Comparison of ENCODE assay signal across 16 cellular contexts in genomic region chrX:34778961-34779360, GRCh38.
DNase-seq lines count a peak whose midpoint lies in the region; ATAC-seq, FAIRE-seq and TF ChIP-seq lines count a peak whose summit lies in the region.
"Had no signal": no experiment of that assay in that cellular context is flagged by ENCODE, and none has a peak within 500 bp of the region (broad histone marks: within the 10 kb centered on the region; RNA-seq: fewer than 3 reads in every experiment).

No MANE protein-coding gene starts in this region.

- H3K4me1 Mint-ChIP-seq in HFFc6 (ENCODE audit: low read depth), result no peaks in the 10 kb centered on the region
- H3K4me1 Mint-ChIP-seq: activated CD4-positive, alpha-beta T cell treated with anti-CD3 and anti-CD28 coated beads for 36 hours; activated naive CD4-positive, alpha-beta T cell treated with anti-CD3 and anti-CD28 coated beads, Interleukin-2, amount 50 U/mL, for 24 hours; B cell; T-helper 17 cell had no signal

- CTCF ChIA-PET in AG04449 (lab: Yijun Ruan, JAX), result no interaction called here

- H3K4me3 Mint-ChIP-seq in HFFc6, result peak overlapping the region; percentile 5; the same call in 1 of the 2 replicates
- H3K4me3 Mint-ChIP-seq: activated CD4-positive, alpha-beta T cell treated with anti-CD3 and anti-CD28 coated beads for 36 hours; activated naive CD4-positive, alpha-beta T cell treated with anti-CD3 and anti-CD28 coated beads, Interleukin-2, amount 50 U/mL, for 24 hours; B cell; T-helper 17 cell had no signal

- H3K36me3 ChIP-seq in bronchial epithelial cell (ENCODE audit: control insufficient read depth, insufficient read depth, low read length), result no peaks in the 10 kb centered on the region
- H3K36me3 ChIP-seq: lower lobe of right lung had no signal

- no peak overlapping the region for H3K4me3 ChIP-seq in AG04449 (ENCODE audit: low read depth, low read length)
- no peak overlapping the region for H3K4me3 ChIP-seq in bronchial epithelial cell (ENCODE audit: low read depth, low read length)
- H3K4me3 ChIP-seq: lower lobe of right lung had no signal

- no peak for ATAC-seq in GM21723 (IDR thresholded peaks at IDR 0.05; ENCODE audit: unreplicated experiment)
- no peak for ATAC-seq in activated CD4-positive, CD25-positive, alpha-beta regulatory T cell treated with anti-CD3 and anti-CD28 coated beads, Interleukin-2, amount 50 U/mL, for 24 hours
- ATAC-seq: activated CD4-positive, alpha-beta T cell treated with anti-CD3 and anti-CD28 coated beads for 36 hours; lower lobe of right lung; stimulated activated naive CD8-positive, alpha-beta T cell treated with anti-CD3 and anti-CD28 coated beads, Interleukin-15, Interleukin-2, amounts not matched to agents 100 U/mL and 50 U/mL, for 24 hours; T-helper 17 cell had no signal

- TF ChIP-seq CTCF in AG04449 (IDR thresholded peaks at IDR 0.05; ENCODE audit: insufficient read depth, low read length, missing control alignments) (no peak), HFFc6 (IDR thresholded peaks at IDR 0.05) (no peak), bronchial epithelial cell (IDR thresholded peaks at IDR 0.05; ENCODE audit: insufficient read depth, low read length, severe bottlenecking) (no peak)

- DNase-seq in AG04449 (ENCODE audit: low read depth, low spot score) (peak; percentile 12), HFFc6 (peak; percentile 78), bronchial epithelial cell (ENCODE audit: low read depth) (peak; percentile 37), kidney glomerular epithelial cell (lab: John Stamatoyannopoulos, UW) (peak; percentile 11), NK-92 (lab: John Stamatoyannopoulos, UW; ENCODE audit: unreplicated experiment) (no peak)
- no peak for DNase-seq in activated CD4-positive, alpha-beta T cell treated with anti-CD3 and anti-CD28 coated beads for 1 hour
- DNase-seq: activated CD4-positive, alpha-beta T cell treated with anti-CD3 and anti-CD28 coated beads for 36 hours; activated CD8-positive, alpha-beta memory T cell treated with anti-CD3 and anti-CD28 coated beads, Interleukin-2, amount 50 U/mL, for 48 hours; DMS53; lower lobe of right lung; stimulated activated naive CD8-positive, alpha-beta T cell treated with anti-CD3 and anti-CD28 coated beads, Interleukin-15, Interleukin-2, amounts not matched to agents 100 U/mL and 50 U/mL, for 24 hours; T-helper 17 cell had no signal

- POLR2A ChIA-PET in AG04449 (lab: Yijun Ruan, JAX), result interaction anchor here (0.7 to 1.2 kb wide), 2 partner anchors 11 kb away, joined by 3 to 4 read pairs; no protein-coding TSS in a partner anchor

- H3K27ac Mint-ChIP-seq in HFFc6, result no peak overlapping the region; the same call in none of the 2 replicates
- H3K27ac Mint-ChIP-seq: activated CD4-positive, alpha-beta T cell treated with anti-CD3 and anti-CD28 coated beads for 36 hours; activated naive CD4-positive, alpha-beta T cell treated with anti-CD3 and anti-CD28 coated beads, Interleukin-2, amount 50 U/mL, for 24 hours; B cell; T-helper 17 cell had no signal

- H3K27me3 Mint-ChIP-seq in HFFc6 (ENCODE audit: insufficient read depth), result no peaks in the 10 kb centered on the region
- H3K27me3 Mint-ChIP-seq: activated CD4-positive, alpha-beta T cell treated with anti-CD3 and anti-CD28 coated beads for 36 hours; activated naive CD4-positive, alpha-beta T cell treated with anti-CD3 and anti-CD28 coated beads, Interleukin-2, amount 50 U/mL, for 24 hours; B cell; T-helper 17 cell had no signal

- no peaks in the 10 kb centered on the region for H3K27me3 ChIP-seq in bronchial epithelial cell (ENCODE audit: control insufficient read depth, insufficient read depth, low read length)

- H3K9me3 Mint-ChIP-seq in HFFc6, result no peaks in the 10 kb centered on the region
- H3K9me3 Mint-ChIP-seq: activated naive CD4-positive, alpha-beta T cell treated with anti-CD3 and anti-CD28 coated beads, Interleukin-2, amount 50 U/mL, for 24 hours had no signal

- no peak for FAIRE-seq in bronchial epithelial cell (lab: Jason Lieb, UNC)

- no peaks in the 10 kb centered on the region for H3K36me3 Mint-ChIP-seq in HFFc6 (ENCODE audit: low read depth)
- H3K36me3 Mint-ChIP-seq: activated naive CD4-positive, alpha-beta T cell treated with anti-CD3 and anti-CD28 coated beads, Interleukin-2, amount 50 U/mL, for 24 hours had no signal

Comparison
In these comparisons a context has a peak if more than half of its experiments do, and no peak if none do; other contexts are left out.
1. DNase-seq: peak in AG04449 (single experiment), HFFc6 (single experiment), bronchial epithelial cell (single experiment) and kidney glomerular epithelial cell (single experiment); none in activated CD4-positive, alpha-beta T cell treated with anti-CD3 and anti-CD28 coated beads for 1 hour (single experiment) and NK-92 (single experiment).